ENCODE assay signal across 10 cellular contexts in the genomic region with DNA sequence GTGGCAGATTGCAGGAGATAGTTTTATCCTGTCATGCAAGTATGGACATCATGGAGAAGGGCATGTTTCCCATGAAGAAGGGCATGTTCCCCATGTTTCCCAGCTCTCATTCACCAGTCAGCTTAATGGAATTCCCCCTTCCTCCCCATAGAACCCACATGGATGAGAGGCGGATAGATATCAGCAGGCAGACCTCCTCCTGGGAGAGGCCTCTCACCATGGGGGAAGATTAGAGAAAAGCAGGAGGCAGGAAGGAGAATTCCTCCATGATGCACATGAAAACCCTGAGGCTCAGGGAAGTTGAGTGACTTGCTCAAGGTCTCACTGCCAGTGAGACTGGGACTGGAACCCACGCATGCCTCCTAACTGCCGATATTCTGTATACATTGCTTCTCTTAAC.
DNase-seq lines count a peak whose midpoint lies in the region; ATAC-seq, FAIRE-seq and TF ChIP-seq lines count a peak whose summit lies in the region.
"Had no signal": no experiment of that assay in that cellular context is flagged by ENCODE, and none has a peak within 500 bp of the region (broad histone marks: within the 10 kb centered on the region; RNA-seq: fewer than 3 reads in every experiment).

No MANE protein-coding gene starts in this region.

- WGBS in HepG2 (ENCODE audit: low lambda C conversion rate) = 79% methylated on average over 1 of the region's 3 CpGs

- TF ChIP-seq POLR2A in HepG2 (IDR thresholded peaks at IDR 0.05; ENCODE audit: insufficient read depth in 1 of 2, low read depth in 2 of 2, low read length in 2 of 2) = no peak

- no TSS peak for BruUV-seq in HepG2 (replicated peaks; lab: Mats Ljungman, UMichigan)

- H3K27ac ChIP-seq in CD4-positive, CD25-positive, alpha-beta regulatory T cell (ENCODE audit: insufficient read depth, low read length, poor library complexity, severe bottlenecking) = peak overlapping the region; percentile 77
- H3K27ac ChIP-seq in HEK293 (ENCODE audit: extremely low read depth, low read depth, low read length) (no peak overlapping the region), HepG2 (ENCODE audit: extremely low read length, insufficient read depth, low read length) (no peak overlapping the region)

- H3K36me3 ChIP-seq in CD4-positive, CD25-positive, alpha-beta regulatory T cell (ENCODE audit: control insufficient read depth, insufficient read depth, low read length) = peaks cover 4% of the 10 kb centered on the region
- no peaks in the 10 kb centered on the region for H3K36me3 ChIP-seq in HEK293 (ENCODE audit: control insufficient read depth in 2 of 2, insufficient read depth in 1 of 2, low read length in 2 of 2)
- H3K36me3 ChIP-seq in HepG2 (replicated peaks in 1 of 2; ENCODE audit: control insufficient read depth in 1 of 2, insufficient read depth in 2 of 2, low read length in 2 of 2) = no peaks in the 10 kb centered on the region
- H3K36me3 ChIP-seq: HAP-1 had no signal

- no peak for TF ChIP-seq EP300 in HepG2 (IDR thresholded peaks at IDR 0.05; ENCODE audit: low read depth in 2 of 2, low read length in 2 of 2)
- no peak for TF ChIP-seq EP300 in HepG2 (CRISPR knock-in tag; IDR thresholded peaks at IDR 0.05; ENCODE audit: borderline replicate concordance)

- peak overlapping the region; percentile 97 to 98 (median 97) for H3K27ac Mint-ChIP-seq in CD4-positive, CD25-positive, alpha-beta regulatory T cell
- peak overlapping the region; percentile 98 for H3K27ac Mint-ChIP-seq in activated CD8-positive, alpha-beta T cell treated with anti-CD3 and anti-CD28 coated beads, Interleukin-2, amount 10 ng/mL, durations not matched to agents 7 days and 5 days

- FAIRE-seq in HepG2 (lab: Jason Lieb, UNC) = no peak

- CTCF ChIA-PET in HEK293 (lab: Yijun Ruan, JAX) (no interaction called here), HepG2 (lab: Yijun Ruan, JAX; ENCODE audit: low intra/inter-chr PET ratio, low total read pairs) (no interaction called here)
- CTCF ChIA-PET in activated CD8-positive, alpha-beta T cell treated with anti-CD3 and anti-CD28 coated beads, Interleukin-2, amount 10 ng/mL, durations not matched to agents 7 days and 5 days (lab: Charles Lee) = interaction anchor here (0.7 to 1.5 kb wide), 6 partner anchors 43 to 260 kb away, joined by 3 to 7 read pairs (median 4); no protein-coding TSS in a partner anchor

- H3K9ac ChIP-seq in HepG2 (ENCODE audit: insufficient read depth, low read depth, low read length) = no peak overlapping the region

- H2AFZ ChIP-seq in HepG2 (ENCODE audit: low read length) = no peak overlapping the region

- ATAC-seq in CD4-positive, CD25-positive, alpha-beta regulatory T cell (ENCODE audit: low read depth in 2 of 2) = no peak
- no peak for ATAC-seq in activated CD8-positive, alpha-beta T cell treated with anti-CD3 and anti-CD28 coated beads, Interleukin-2, amount 10 ng/mL, durations not matched to agents 7 days and 5 days
- ATAC-seq in HG03108 (IDR thresholded peaks at IDR 0.05; ENCODE audit: unreplicated experiment) (no peak), HepG2 (no peak)

- in situ Hi-C loops in HepG2 (cut with HindIII; ENCODE audit: extremely low pct_ligation_motif_present, low pct_unique_long_range_greater_than_20kb) = no loop called here

- no peaks in the 10 kb centered on the region for H3K27me3 ChIP-seq in CD4-positive, CD25-positive, alpha-beta regulatory T cell (ENCODE audit: control insufficient read depth, insufficient read depth, low read length)
- H3K27me3 ChIP-seq in HepG2 (ENCODE audit: control insufficient read depth in 1 of 2, insufficient read depth in 2 of 2, low read length in 2 of 2) = no peaks in the 10 kb centered on the region

- peaks cover 0 to 2% (median 0%) of the 10 kb centered on the region in 7 donors for H3K9me3 Mint-ChIP-seq in CD4-positive, CD25-positive, alpha-beta regulatory T cell
- no peaks in the 10 kb centered on the region for H3K9me3 Mint-ChIP-seq in activated CD8-positive, alpha-beta T cell treated with anti-CD3 and anti-CD28 coated beads, Interleukin-2, amount 10 ng/mL, durations not matched to agents 7 days and 5 days (ENCODE audit: insufficient read depth)

- no peaks in the 10 kb centered on the region for H3K9me3 ChIP-seq in CD4-positive, CD25-positive, alpha-beta regulatory T cell (ENCODE audit: control insufficient read depth in 2 of 2, low read length in 2 of 2)
- no peaks in the 10 kb centered on the region for H3K9me3 ChIP-seq in HEK293 (ENCODE audit: control insufficient read depth, insufficient read depth, low read depth, low read length)
- no peaks in the 10 kb centered on the region for H3K9me3 ChIP-seq in HepG2 (ENCODE audit: low read length)
- H3K9me3 ChIP-seq: HAP-1 had no signal

- H3K4me3 ChIP-seq in CD4-positive, CD25-positive, alpha-beta regulatory T cell (ENCODE audit: low read depth, low read length) = peak overlapping the region; percentile 51
- H3K4me3 ChIP-seq in HEK293 (ENCODE audit: low read depth, low read length) (no peak overlapping the region), HepG2 (replicated peaks in 1 of 3; ENCODE audit: insufficient read depth in 1 of 3, low read depth in 2 of 3, low read length in 3 of 3) (no peak overlapping the region)
- H3K4me3 ChIP-seq: HAP-1 had no signal

- no peak for DNase-seq in CD4-positive, CD25-positive, alpha-beta regulatory T cell
- DNase-seq in activated CD8-positive, alpha-beta T cell treated with anti-CD3 and anti-CD28 coated beads, Interleukin-2, amount 10 ng/mL, durations not matched to agents 7 days and 5 days = no peak
- DNase-seq in iPS-NIHi7 (ENCODE audit: extremely low spot score) (peak; percentile 42), cerebellar nuclear complex (lab: John Stamatoyannopoulos, UW) (no peak), C1 segment of cervical spinal cord (lab: John Stamatoyannopoulos, UW) (no peak), HepG2 (ENCODE audit: low spot score) (no peak)
- DNase-seq: DMS 273 treated with DMSO at 0.1 percent for 48 hours had no signal

- TF ChIP-seq RAD21 in HepG2 (CRISPR knock-in tag; IDR thresholded peaks at IDR 0.05) = no peak

- no peaks in the 10 kb centered on the region for H4K20me1 ChIP-seq in HepG2 (ENCODE audit: insufficient read depth, low read length)

- H3K79me2 ChIP-seq in HepG2 (ENCODE audit: insufficient read depth, low read length) = no peaks in the 10 kb centered on the region

- POLR2A ChIA-PET in HEK293 (lab: Yijun Ruan, JAX) = no interaction called here
- POLR2A ChIA-PET in activated CD8-positive, alpha-beta T cell treated with anti-CD3 and anti-CD28 coated beads, Interleukin-2, amount 10 ng/mL, durations not matched to agents 7 days and 5 days (lab: Charles Lee) = interaction anchor here (0.6 to 1.3 kb wide), 9 partner anchors 10 to 256 kb away, joined by 3 to 5 read pairs (median 3); no protein-coding TSS in a partner anchor
- POLR2A ChIA-PET in HepG2 (lab: Yijun Ruan, JAX) = no interaction called here

- peaks cover 25 to 74% (median 52%) of the 10 kb centered on the region in 4 donors for H3K4me1 Mint-ChIP-seq in CD4-positive, CD25-positive, alpha-beta regulatory T cell
- H3K4me1 Mint-ChIP-seq in activated CD8-positive, alpha-beta T cell treated with anti-CD3 and anti-CD28 coated beads, Interleukin-2, amount 10 ng/mL, durations not matched to agents 7 days and 5 days (ENCODE audit: low read depth) = peaks cover 56% of the 10 kb centered on the region

- TF ChIP-seq CTCF in HEK293 (tag by site-specific recombination; IDR thresholded peaks at IDR 0.05) (no peak), HepG2 (CRISPR knock-in tag; IDR thresholded peaks at IDR 0.05) (no peak)

- intact Hi-C loops in HepG2 (cut with micrococcal nuclease; ENCODE audit: unreplicated experiment) = no loop called here

- H3K4me3 Mint-ChIP-seq in CD4-positive, CD25-positive, alpha-beta regulatory T cell = peak overlapping the region; percentile 79 to 92 (median 88)
- peak overlapping the region; percentile 72 for H3K4me3 Mint-ChIP-seq in activated CD8-positive, alpha-beta T cell treated with anti-CD3 and anti-CD28 coated beads, Interleukin-2, amount 10 ng/mL, durations not matched to agents 7 days and 5 days

- H3K4me1 ChIP-seq in CD4-positive, CD25-positive, alpha-beta regulatory T cell (ENCODE audit: control insufficient read depth, insufficient read depth, low read length, poor library complexity, severe bottlenecking) = peaks cover 46% of the 10 kb centered on the region
- H3K4me1 ChIP-seq in HEK293 (ENCODE audit: control insufficient read depth, insufficient read depth, low read length) (no peaks in the 10 kb centered on the region; the same call in 1 of the 2 replicates), HepG2 (ENCODE audit: insufficient read depth, low read length) (peaks cover 26% of the 10 kb centered on the region)
- H3K4me1 ChIP-seq: HAP-1 had no signal

- H3K4me2 ChIP-seq in HepG2 (ENCODE audit: low read depth, low read length) = no peak overlapping the region

- H3K36me3 Mint-ChIP-seq in CD4-positive, CD25-positive, alpha-beta regulatory T cell = peaks cover 9% of the 10 kb centered on the region
- H3K36me3 Mint-ChIP-seq in activated CD8-positive, alpha-beta T cell treated with anti-CD3 and anti-CD28 coated beads, Interleukin-2, amount 10 ng/mL, durations not matched to agents 7 days and 5 days (ENCODE audit: low read depth) = peaks cover 30% of the 10 kb centered on the region

- no peaks in the 10 kb centered on the region for H3K27me3 Mint-ChIP-seq in CD4-positive, CD25-positive, alpha-beta regulatory T cell
- H3K27me3 Mint-ChIP-seq in activated CD8-positive, alpha-beta T cell treated with anti-CD3 and anti-CD28 coated beads, Interleukin-2, amount 10 ng/mL, durations not matched to agents 7 days and 5 days (ENCODE audit: low read depth) = no peaks in the 10 kb centered on the region

TF ChIP-seq in HEK293, 187 proteins besides CTCF, POLR2A, EP300 and RAD21 (continues in another document):
- TF ChIP-seq ZIC2 (tag by site-specific recombination; IDR thresholded peaks at IDR 0.05) = 0 out of 2 replicates have a peak, but pooled peaks have one; percentile 25
- peak; percentile 26; the same call in 1 of the 2 replicates for TF ChIP-seq GLIS1 (tag by site-specific recombination; IDR thresholded peaks at IDR 0.05)

TF ChIP-seq in HepG2, 621 proteins besides CTCF, POLR2A, EP300 and RAD21 (continues in another document):
- TF ChIP-seq MTF2 (CRISPR knock-in tag; IDR thresholded peaks at IDR 0.05; ENCODE audit: borderline replicate concordance) (no peak), ZNF337 (CRISPR knock-in tag; IDR thresholded peaks at IDR 0.05; ENCODE audit: borderline replicate concordance, low read depth) (no peak)
- TF ChIP-seq, protein P1, sequence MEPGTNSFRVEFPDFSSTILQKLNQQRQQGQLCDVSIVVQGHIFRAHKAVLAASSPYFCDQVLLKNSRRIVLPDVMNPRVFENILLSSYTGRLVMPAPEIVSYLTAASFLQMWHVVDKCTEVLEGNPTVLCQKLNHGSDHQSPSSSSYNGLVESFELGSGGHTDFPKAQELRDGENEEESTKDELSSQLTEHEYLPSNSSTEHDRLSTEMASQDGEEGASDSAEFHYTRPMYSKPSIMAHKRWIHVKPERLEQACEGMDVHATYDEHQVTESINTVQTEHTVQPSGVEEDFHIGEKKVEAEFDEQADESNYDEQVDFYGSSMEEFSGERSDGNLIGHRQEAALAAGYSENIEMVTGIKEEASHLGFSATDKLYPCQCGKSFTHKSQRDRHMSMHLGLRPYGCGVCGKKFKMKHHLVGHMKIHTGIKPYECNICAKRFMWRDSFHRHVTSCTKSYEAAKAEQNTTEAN (CRISPR knock-in tag; conservative IDR thresholded peaks at IDR 0.05) = no peak
